In the genomic region with DNA sequence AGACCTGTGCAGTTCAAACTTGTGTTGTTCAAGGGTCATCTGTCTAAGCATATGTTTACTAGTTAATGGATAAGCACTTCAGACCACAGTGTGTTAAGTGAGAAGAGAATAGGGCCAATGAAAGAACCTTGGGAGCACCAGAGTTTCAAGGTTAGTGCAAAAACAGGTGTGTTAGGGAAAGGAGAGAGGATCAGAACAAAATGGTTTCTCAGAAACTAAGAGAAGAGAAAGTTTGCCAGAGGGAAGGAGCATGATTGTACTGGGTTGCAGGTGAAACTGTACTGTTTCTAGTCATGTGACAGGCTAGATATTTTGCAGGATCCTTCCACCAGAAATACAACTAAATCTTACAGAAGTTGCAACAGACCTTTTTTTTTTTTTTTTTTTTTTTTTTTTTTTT, we compare ENCODE assay signal across 21 cellular contexts. TPM values are rescaled to one million over a fixed set of nuclear protein-coding genes. Genes with fewer than 3 reads are reported as not detected.
DNase-seq lines count a peak whose midpoint lies in the region; ATAC-seq, FAIRE-seq and TF ChIP-seq lines count a peak whose summit lies in the region.
"Had no signal": no experiment of that assay in that cellular context is flagged by ENCODE, and none has a peak within 500 bp of the region (broad histone marks: within the 10 kb centered on the region; RNA-seq: fewer than 3 reads in every experiment).

No MANE protein-coding gene starts in this region.

- no peak overlapping the region for H3K4me3 Mint-ChIP-seq in T-helper 1 cell treated with Interleukin-12 subunit alpha and Interleukin-12 subunit beta and Interleukin-4 antibody, amounts not matched to agents 30 μg/mL and 1 μg/mL, for 36 hours
- H3K4me3 Mint-ChIP-seq in activated CD8-positive, alpha-beta T cell treated with anti-CD3 and anti-CD28 coated beads for 36 hours, result no peak overlapping the region
- H3K4me3 Mint-ChIP-seq in naive thymus-derived CD4-positive, alpha-beta T cell, result peak overlapping the region in 8 of 10 donors; percentile 3 to 53 (median 12)

- intact Hi-C loops in activated CD8-positive, alpha-beta T cell treated with anti-CD3 and anti-CD28 coated beads for 36 hours (cut with micrococcal nuclease), result no loop called here
- intact Hi-C loops in naive thymus-derived CD4-positive, alpha-beta T cell (cut with micrococcal nuclease), result loop anchor here in 1 of 2 donors (2.0 kb wide), 1 partner anchor 22 kb away; the partner anchor contains the start of gene RPRD2

- H3K4me1 Mint-ChIP-seq in T-helper 1 cell treated with Interleukin-12 subunit alpha and Interleukin-12 subunit beta and Interleukin-4 antibody, amounts not matched to agents 30 μg/mL and 1 μg/mL, for 36 hours (ENCODE audit: low read depth), result peaks cover 18% of the 10 kb centered on the region
- peaks cover 38% of the 10 kb centered on the region for H3K4me1 Mint-ChIP-seq in activated CD8-positive, alpha-beta T cell treated with anti-CD3 and anti-CD28 coated beads for 36 hours (ENCODE audit: low read depth)
- peaks cover 27 to 76% (median 62%) of the 10 kb centered on the region in 7 donors for H3K4me1 Mint-ChIP-seq in naive thymus-derived CD4-positive, alpha-beta T cell

- TF ChIP-seq CTCF in activated CD8-positive, alpha-beta T cell treated with anti-CD3 and anti-CD28 coated beads for 36 hours (IDR thresholded peaks at IDR 0.05), result no peak
- no peak for TF ChIP-seq CTCF in suprapubic skin (IDR thresholded peaks at IDR 0.05)

- peaks cover 5 to 17% of the 10 kb centered on the region in 2 donors for H3K4me1 ChIP-seq in naive thymus-derived CD4-positive, alpha-beta T cell (ENCODE audit: control insufficient read depth in 2 of 2, insufficient read depth in 2 of 2, low read length in 2 of 2)
- H3K4me1 ChIP-seq in suprapubic skin, result peaks cover 10% of the 10 kb centered on the region
- H3K4me1 ChIP-seq: parathyroid adenoma had no signal

- no peak for TF ChIP-seq EP300 in suprapubic skin (IDR thresholded peaks at IDR 0.05)

- no peaks in the 10 kb centered on the region for H3K36me3 ChIP-seq in naive thymus-derived CD4-positive, alpha-beta T cell (ENCODE audit: control insufficient read depth in 2 of 3, insufficient read depth in 3 of 3, low read length in 3 of 3)
- H3K36me3 ChIP-seq in suprapubic skin, result no peaks in the 10 kb centered on the region
- H3K36me3 ChIP-seq: lower lobe of right lung, vagina had no signal

- DNase-seq in T-helper 1 cell (no peak), GM18507 (ENCODE audit: extremely low spot score, insufficient read length, low read depth) (no peak), suprapubic skin (ENCODE audit: low spot score in 2 of 2) (no peak), cerebellar cortex (ENCODE audit: low spot score) (no peak), HK-2 (ENCODE audit: unreplicated experiment) (no peak)
- DNase-seq in activated CD8-positive, alpha-beta T cell treated with anti-CD3 and anti-CD28 coated beads for 36 hours, result no peak
- DNase-seq in naive thymus-derived CD4-positive, alpha-beta T cell, result no peak
- DNase-seq: ACHN; activated CD4-positive, CD25-positive, alpha-beta regulatory T cell; activated effector memory CD4-positive, alpha-beta T cell treated with Interleukin-2 at 50 U/mL for 16 hours; caudate nucleus; GM23248; lower lobe of right lung; NCI-H1048; NCI-H748 treated with DMSO at 0.1 percent for 48 hours; stimulated activated CD8-positive, alpha-beta memory T cell treated with anti-CD3 and anti-CD28 coated beads, Interleukin-4, amount 100 ng/mL, for 48 hours had no signal

- H3K27me3 ChIP-seq in naive thymus-derived CD4-positive, alpha-beta T cell (ENCODE audit: control insufficient read depth in 2 of 2, insufficient read depth in 2 of 2, low read length in 2 of 2), result no peaks in the 10 kb centered on the region
- H3K27me3 ChIP-seq in suprapubic skin, result no peaks in the 10 kb centered on the region
- H3K27me3 ChIP-seq: vagina had no signal

- CTCF ChIA-PET in activated CD8-positive, alpha-beta T cell treated with anti-CD3 and anti-CD28 coated beads for 36 hours (lab: Charles Lee), result no interaction called here
- CTCF ChIA-PET in naive thymus-derived CD4-positive, alpha-beta T cell (lab: Charles Lee), result no interaction called here

- POLR2A ChIA-PET in activated CD8-positive, alpha-beta T cell treated with anti-CD3 and anti-CD28 coated beads for 36 hours (lab: Charles Lee), result no interaction called here
- POLR2A ChIA-PET in naive thymus-derived CD4-positive, alpha-beta T cell (lab: Charles Lee), result interaction anchor here (0.6 kb wide), 1 partner anchor 374 kb away, joined by 6 read pairs; no protein-coding TSS in a partner anchor

- no peak for TF ChIP-seq POLR2A in suprapubic skin (IDR thresholded peaks at IDR 0.05)

- FAIRE-seq in GM18507 (lab: Jason Lieb, UNC), result peak; percentile 51
- FAIRE-seq: GM12892 had no signal

- H3K4me3 ChIP-seq in naive thymus-derived CD4-positive, alpha-beta T cell (ENCODE audit: low read length), result no peak overlapping the region
- no peak overlapping the region for H3K4me3 ChIP-seq in suprapubic skin
- H3K4me3 ChIP-seq: GM23248, lower lobe of right lung, vagina had no signal

- H3K9me3 Mint-ChIP-seq in T-helper 1 cell treated with Interleukin-12 subunit alpha and Interleukin-12 subunit beta and Interleukin-4 antibody, amounts not matched to agents 30 μg/mL and 1 μg/mL, for 36 hours, result no peaks in the 10 kb centered on the region
- no peaks in the 10 kb centered on the region for H3K9me3 Mint-ChIP-seq in activated CD8-positive, alpha-beta T cell treated with anti-CD3 and anti-CD28 coated beads for 36 hours
- peaks cover 0 to 2% (median 0%) of the 10 kb centered on the region in 11 donors for H3K9me3 Mint-ChIP-seq in naive thymus-derived CD4-positive, alpha-beta T cell

- peaks cover 2% of the 10 kb centered on the region for H3K36me3 Mint-ChIP-seq in T-helper 1 cell treated with Interleukin-12 subunit alpha and Interleukin-12 subunit beta and Interleukin-4 antibody, amounts not matched to agents 30 μg/mL and 1 μg/mL, for 36 hours (ENCODE audit: low read depth)
- H3K36me3 Mint-ChIP-seq in activated CD8-positive, alpha-beta T cell treated with anti-CD3 and anti-CD28 coated beads for 36 hours (ENCODE audit: low read depth), result peaks cover 4% of the 10 kb centered on the region
- H3K36me3 Mint-ChIP-seq in naive thymus-derived CD4-positive, alpha-beta T cell, result peaks cover 0 to 18% (median 4%) of the 10 kb centered on the region in 5 donors

- no peak overlapping the region for H3K27ac ChIP-seq in naive thymus-derived CD4-positive, alpha-beta T cell (ENCODE audit: low read depth, low read length)
- no peak overlapping the region for H3K27ac ChIP-seq in suprapubic skin
- H3K27ac ChIP-seq: GM23248, lower lobe of right lung, parathyroid adenoma, vagina had no signal

- no peak for ATAC-seq in activated CD8-positive, alpha-beta T cell treated with anti-CD3 and anti-CD28 coated beads for 36 hours
- no peak for ATAC-seq in naive thymus-derived CD4-positive, alpha-beta T cell
- ATAC-seq: lower lobe of right lung, SK-N-SH treated with all-trans-retinoic acid at 6 μM for 48 hours had no signal

- peak overlapping the region; percentile 4 for H3K27ac Mint-ChIP-seq in T-helper 1 cell treated with Interleukin-12 subunit alpha and Interleukin-12 subunit beta and Interleukin-4 antibody, amounts not matched to agents 30 μg/mL and 1 μg/mL, for 36 hours
- H3K27ac Mint-ChIP-seq in activated CD8-positive, alpha-beta T cell treated with anti-CD3 and anti-CD28 coated beads for 36 hours, result peak overlapping the region; percentile 49
- peak overlapping the region in 7 of 9 donors; percentile 3 to 75 (median 25) for H3K27ac Mint-ChIP-seq in naive thymus-derived CD4-positive, alpha-beta T cell

- no peaks in the 10 kb centered on the region for H3K27me3 Mint-ChIP-seq in T-helper 1 cell treated with Interleukin-12 subunit alpha and Interleukin-12 subunit beta and Interleukin-4 antibody, amounts not matched to agents 30 μg/mL and 1 μg/mL, for 36 hours (ENCODE audit: low read depth)
- H3K27me3 Mint-ChIP-seq in activated CD8-positive, alpha-beta T cell treated with anti-CD3 and anti-CD28 coated beads for 36 hours, result no peaks in the 10 kb centered on the region
- no peaks in the 10 kb centered on the region for H3K27me3 Mint-ChIP-seq in naive thymus-derived CD4-positive, alpha-beta T cell

- H3K9me3 ChIP-seq in naive thymus-derived CD4-positive, alpha-beta T cell (ENCODE audit: control insufficient read depth in 2 of 3, low read length in 3 of 3), result no peaks in the 10 kb centered on the region
- no peaks in the 10 kb centered on the region for H3K9me3 ChIP-seq in suprapubic skin
- H3K9me3 ChIP-seq: lower lobe of right lung, vagina had no signal

RNA-seq across cellular contexts. Expression of gene RPRD2, which starts 23.3 kb away (rescaled TPM):
- 10 to 100 TPM; 17.6 to 19.4 TPM for total RNA-seq in activated CD8-positive, alpha-beta T cell treated with anti-CD3 and anti-CD28 coated beads for 36 hours
- total RNA-seq in naive thymus-derived CD4-positive, alpha-beta T cell, result 10 to 100 TPM; 33.2 to 62.2 (median 40.6) TPM
- polyA plus RNA-seq in naive thymus-derived CD4-positive, alpha-beta T cell, result 10 to 100 TPM; 27.5 to 51.2 TPM
- 10 to 100 TPM; 22.2 to 39.0 (median 28.8) TPM for total RNA-seq in suprapubic skin

Comparison
In these comparisons a context has a peak if more than half of its experiments do, and no peak if none do; other contexts are left out.
1. H3K4me3 Mint-ChIP-seq: peak in naive thymus-derived CD4-positive, alpha-beta T cell (8 of 10); none in T-helper 1 cell treated with Interleukin-12 subunit alpha and Interleukin-12 subunit beta and Interleukin-4 antibody, amounts not matched to agents 30 μg/mL and 1 μg/mL, for 36 hours (single experiment) and activated CD8-positive, alpha-beta T cell treated with anti-CD3 and anti-CD28 coated beads for 36 hours (single experiment).
2. Peak in every context shown above with its lines, with median percentiles within 50 percentile points of each other: H3K27ac Mint-ChIP-seq.